Comparison of ENCODE assay signal across 11 cellular contexts in the genomic region with DNA sequence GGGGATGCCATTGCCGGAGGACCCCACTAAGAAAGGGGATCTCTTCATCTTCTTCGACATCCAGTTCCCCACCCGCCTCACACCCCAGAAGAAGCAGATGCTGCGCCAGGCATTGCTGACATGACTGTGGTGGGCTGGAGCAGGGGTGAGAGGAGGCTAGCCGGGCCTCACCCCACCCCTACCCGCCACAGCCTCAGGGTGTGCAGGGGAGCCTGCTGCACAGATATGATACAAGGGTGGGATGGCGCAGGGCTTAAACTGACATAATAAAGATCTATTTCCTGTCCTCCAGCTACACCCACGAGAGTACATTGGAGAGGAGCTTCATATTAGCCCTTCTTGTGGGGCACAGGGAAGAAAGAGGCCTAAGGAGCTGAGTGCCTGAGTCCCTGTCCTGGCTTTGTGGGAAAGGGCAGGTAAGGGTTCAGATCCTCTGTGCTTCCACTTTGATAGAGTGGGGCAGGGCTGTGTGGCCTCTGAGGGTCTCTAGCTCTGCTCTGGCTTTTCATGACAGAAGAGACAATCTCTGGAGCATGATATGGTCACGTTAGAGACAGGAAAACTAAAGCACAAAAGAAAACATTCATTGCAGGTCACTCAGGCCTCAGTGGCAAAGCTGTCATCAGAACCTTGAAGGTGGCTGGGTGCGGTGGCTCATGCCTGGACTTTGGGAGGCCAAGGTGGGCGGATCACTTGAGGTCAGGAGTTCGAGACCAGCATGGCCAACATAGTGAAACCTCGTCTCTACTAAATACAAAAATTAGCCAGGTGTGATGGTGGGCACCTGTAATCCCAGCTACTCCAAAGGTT. TPM values are rescaled to one million over a fixed set of nuclear protein-coding genes. Genes with fewer than 3 reads are reported as not detected.
DNase-seq lines count a peak whose midpoint lies in the region; ATAC-seq, FAIRE-seq and TF ChIP-seq lines count a peak whose summit lies in the region.
"Had no signal": no experiment of that assay in that cellular context is flagged by ENCODE, and none has a peak within 500 bp of the region (broad histone marks: within the 10 kb centered on the region; RNA-seq: fewer than 3 reads in every experiment).

No MANE protein-coding gene starts in this region.

- no peaks in the 10 kb centered on the region for H3K9me2 ChIP-seq in SK-N-SH

- intact Hi-C loops in K562 (cut with micrococcal nuclease) (no loop called here), sciatic nerve (cut with DNase I) (loop anchor here (10.0 kb wide), 1 partner anchor 45 kb away; no protein-coding TSS in a partner anchor)

- 86% methylated on average over 11 of the region's 13 CpGs for WGBS in SK-N-SH (ENCODE audit: low lambda C conversion rate)
- 45% methylated on average over 12 of the region's 13 CpGs for WGBS in K562 (ENCODE audit: insufficient coverage, low coverage, missing lambda C conversion rate)
- 74 to 83% methylated on average over 13 of the region's 13 CpGs for WGBS in upper lobe of left lung, 2 donors

- peaks cover 0 to 4% of the 10 kb centered on the region in 2 experiments; a peak in 1 of 4 replicates for H3K4me1 ChIP-seq in SK-N-SH (ENCODE audit: control insufficient read depth in 1 of 2, insufficient read depth in 2 of 2, low read depth in 1 of 2, low read length in 1 of 2)
- peaks cover 12 to 28% of the 10 kb centered on the region in 2 experiments; a peak in 4 of 5 replicates for H3K4me1 ChIP-seq in K562 (replicated peaks in 1 of 2; ENCODE audit: control insufficient read depth in 2 of 2, insufficient read depth in 2 of 2, low read length in 2 of 2)
- peaks cover 9 to 17% (median 15%) of the 10 kb centered on the region in 4 donors for H3K4me1 ChIP-seq in upper lobe of left lung

- no TSS peak for BruUV-seq in K562 (replicated peaks; lab: Mats Ljungman, UMichigan)

- H3K27ac ChIP-seq in SK-N-SH (ENCODE audit: low read depth in 2 of 2, low read length in 1 of 2) (no peak overlapping the region), K562 (ENCODE audit: extremely low read depth, low read depth, low read length) (no peak overlapping the region), upper lobe of left lung (no peak overlapping the region)

- ATAC-seq in K562 (peak; percentile 6), sciatic nerve (no peak), upper lobe of left lung (ENCODE audit: low FRiP score in 2 of 2) (no peak)
- peak; percentile 20 for ATAC-seq in stimulated activated naive CD8-positive, alpha-beta T cell treated with anti-CD3 and anti-CD28 coated beads, Interleukin-15, Interleukin-2, amounts not matched to agents 100 U/mL and 50 U/mL, for 24 hours
- ATAC-seq: HCT116 had no signal

- H3K9me1 ChIP-seq in K562 (ENCODE audit: control insufficient read depth, insufficient read depth, low read length), result no peaks in the 10 kb centered on the region

- no peaks in the 10 kb centered on the region for H3K79me2 ChIP-seq in SK-N-SH (ENCODE audit: insufficient read depth)
- H3K79me2 ChIP-seq in K562 (ENCODE audit: control insufficient read depth, insufficient read depth, low read length), result no peaks in the 10 kb centered on the region

- H3F3A ChIP-seq in SK-N-SH (replicated peaks; ENCODE audit: insufficient read depth), result peaks cover 3% of the 10 kb centered on the region

- H3K36me3 ChIP-seq in SK-N-SH (replicated peaks in 1 of 2; ENCODE audit: control insufficient read depth in 1 of 2, insufficient read depth in 2 of 2, low read length in 1 of 2) (peaks cover 0 to 5% of the 10 kb centered on the region in 2 experiments), K562 (ENCODE audit: control insufficient read depth, insufficient read depth, low read length) (peaks cover 15% of the 10 kb centered on the region; the same call in 2 of the 3 replicates), upper lobe of left lung (peaks cover under 1 to 9% (median 6%) of the 10 kb centered on the region in 4 donors)

- no peaks in the 10 kb centered on the region for H3K9me3 ChIP-seq in SK-N-SH
- H3K9me3 ChIP-seq in K562 (replicated peaks; ENCODE audit: control insufficient read depth, insufficient read depth, low read depth, low read length), result no peaks in the 10 kb centered on the region
- no peaks in the 10 kb centered on the region for H3K9me3 ChIP-seq in upper lobe of left lung

- H3K9ac ChIP-seq in SK-N-SH (no peak overlapping the region), K562 (ENCODE audit: insufficient read depth in 1 of 2, low read depth in 2 of 2, low read length in 2 of 2) (peak overlapping the region in 1 of 2 experiments; percentile 82; a peak in 1 of 4 replicates)

- H3K4me3 ChIP-seq in SK-N-SH (ENCODE audit: low read depth in 2 of 2, low read length in 1 of 2) (no peak overlapping the region), K562 (no peak overlapping the region), upper lobe of left lung (no peak overlapping the region)

- TF ChIP-seq EP300 in SK-N-SH (IDR thresholded peaks at IDR 0.05; ENCODE audit: borderline replicate concordance in 1 of 2, low read depth in 1 of 2, low read length in 1 of 2) (no peak), K562 (IDR thresholded peaks at IDR 0.05; ENCODE audit: low read length) (no peak), upper lobe of left lung (IDR thresholded peaks at IDR 0.05) (no peak)

- DNase-seq in activated gamma-delta T cell treated with Interleukin-2 at 50 U/mL for 16 hours (peak; percentile 50), activated gamma-delta T cell (lab: John Stamatoyannopoulos, UW) (no peak), SK-N-SH (peak; percentile 64), K562 (ENCODE audit: extremely low read depth in 1 of 4, low spot score in 3 of 4) (peak in 2 of 4 experiments; percentile 31 to 44), sciatic nerve (ENCODE audit: low spot score) (no peak), upper lobe of left lung (no peak), UCSD-AML1 (lab: John Stamatoyannopoulos, UW; ENCODE audit: unreplicated experiment) (no peak)
- peak; percentile 43 for DNase-seq in stimulated activated naive CD8-positive, alpha-beta T cell treated with anti-CD3 and anti-CD28 coated beads, Interleukin-15, Interleukin-2, amounts not matched to agents 100 U/mL and 50 U/mL, for 24 hours
- DNase-seq: Kasumi-1, NCI-H524 treated with DMSO at 0.1 percent for 48 hours had no signal

- no peak for FAIRE-seq in K562 (lab: Jason Lieb, UNC)

- CTCF ChIA-PET in SK-N-SH (lab: Yijun Ruan, JAX) (no interaction called here), K562 (lab: Yijun Ruan, JAX; ENCODE audit: low intra/inter-chr PET ratio) (no interaction called here)

- H4K20me1 ChIP-seq in SK-N-SH (ENCODE audit: insufficient read depth) (no peaks in the 10 kb centered on the region), K562 (replicated peaks; ENCODE audit: control insufficient read depth, insufficient read depth, low read length) (peaks cover 14% of the 10 kb centered on the region)

- H3K4me2 ChIP-seq in SK-N-SH (no peak overlapping the region), K562 (ENCODE audit: insufficient read depth, low read length) (no peak overlapping the region; the same call in 1 of the 2 replicates)

- POLR2A ChIA-PET in SK-N-SH (lab: Yijun Ruan, JAX) (interaction anchor here (0.5 to 3.9 kb wide), 3 partner anchors 9 to 23 kb away, joined by 4 to 15 read pairs (median 4); a partner anchor contains a TSS), K562 (lab: Yijun Ruan, JAX) (interaction anchor here (0.7 to 5.7 kb wide), 7 partner anchors 10 to 201 kb away, joined by 3 to 54 read pairs (median 3); a partner anchor contains a TSS)

- in situ Hi-C loops in K562 (cut with MboI), result loop anchor here (10.0 kb wide), 1 partner anchor 485 kb away; no protein-coding TSS in a partner anchor

- H3K27me3 ChIP-seq in SK-N-SH (ENCODE audit: insufficient read depth), result no peaks in the 10 kb centered on the region
- no peaks in the 10 kb centered on the region; a peak in 1 of 5 replicates for H3K27me3 ChIP-seq in K562 (ENCODE audit: control insufficient read depth in 2 of 2, insufficient read depth in 2 of 2, low read length in 2 of 2)
- H3K27me3 ChIP-seq in upper lobe of left lung, result no peaks in the 10 kb centered on the region

- TF ChIP-seq POLR2A in K562 (conservative IDR thresholded peaks at IDR 0.05) (no peak), upper lobe of left lung (IDR thresholded peaks at IDR 0.05) (no peak)

- TF ChIP-seq RAD21 in SK-N-SH (IDR thresholded peaks at IDR 0.05; ENCODE audit: low read length), result no peak
- no peak for TF ChIP-seq RAD21 in K562 (CRISPR knock-in tag; conservative IDR thresholded peaks at IDR 0.05 in 1 of 2, IDR thresholded peaks at IDR 0.05 in 1 of 2)

- no peak overlapping the region for H2AFZ ChIP-seq in SK-N-SH (ENCODE audit: low read depth)
- H2AFZ ChIP-seq in K562 (ENCODE audit: low read depth, low read length), result no peak overlapping the region

- TF ChIP-seq CTCF in SK-N-SH (IDR thresholded peaks at IDR 0.05) (no peak), K562 (IDR thresholded peaks at IDR 0.05 in 2 of 3, conservative IDR thresholded peaks at IDR 0.05 in 1 of 3; ENCODE audit: insufficient read depth in 2 of 3, low read depth in 1 of 3, low read length in 3 of 3) (no peak), upper lobe of left lung (IDR thresholded peaks at IDR 0.05) (no peak)

RNA-seq across cellular contexts. Expression of a gene that starts 12.4 kb away (rescaled TPM):
- polyA plus RNA-seq in SK-N-SH (2012; rRNA removed), result 28.5 and 36.0 TPM in 2 replicates
- polyA plus RNA-seq in SK-N-SH (2012; cell fraction: cytosol; rRNA removed), result 18.0 and 29.1 TPM in 2 replicates
- 14.2 and 16.1 TPM in 2 replicates for polyA plus RNA-seq in SK-N-SH (2012; cell fraction: nucleus; rRNA removed)
- total RNA-seq in K562 (2011; cell fraction: chromatin; rRNA removed; ENCODE audit: low replicate concordance), result 125 and 263 TPM in 2 replicates
- total RNA-seq in K562 (2011; cell fraction: nucleolus; rRNA removed), result 180 and 194 TPM in 2 replicates
- total RNA-seq in K562 (2011; cell fraction: nucleoplasm; rRNA removed), result 161 and 172 TPM in 2 replicates
- total RNA-seq in K562 (2014; rRNA removed), result 21.5 and 29.2 TPM in 2 replicates
- 19.6 and 24.1 TPM in 2 replicates for total RNA-seq in K562 (2014; rRNA removed; fragmentation: Illumina TruSeq; extraction: Trizol)
- total RNA-seq in K562 (2015; rRNA removed; fragmentation: Illumina TruSeq; extraction: Trizol), result 19.2 and 25.9 TPM in 2 replicates
- total RNA-seq in K562 (2021), result 141 and 152 TPM in 2 replicates
- polyA plus RNA-seq in K562 (2011; rRNA removed), result 45.6 and 59.3 TPM in 2 replicates
- polyA plus RNA-seq in K562 (2011; cell fraction: cytosol; rRNA removed), result 113 and 142 TPM in 2 replicates
- polyA plus RNA-seq in K562 (2011; cell fraction: nucleus; rRNA removed), result 52.2 and 60.9 TPM in 2 replicates
- 99.1 and 151 TPM in 2 replicates for polyA plus RNA-seq in K562 (2012)
- polyA plus RNA-seq in K562 (2014; fragmentation: Illumina TruSeq; extraction: Trizol), result 147 and 173 TPM in 2 replicates
- 100 to 1,000 TPM in 1 of 2 experiments, 10 to 100 TPM in 1; 95.7 to 216 TPM for polyA plus RNA-seq in K562 (2014; fragmentation: Nextera tagmentation; extraction: Ambion mirVana)
- 84.5 and 87.9 TPM in 2 replicates for polyA plus RNA-seq in K562 (2014; rRNA removed)
- polyA minus RNA-seq in K562 (2011; rRNA and poly(A)+ RNA removed), result 59.5 and 95.2 TPM in 2 replicates
- 107 and 109 TPM in 2 replicates for polyA minus RNA-seq in K562 (2011; cell fraction: cytosol; rRNA and poly(A)+ RNA removed)
- polyA minus RNA-seq in K562 (2011; cell fraction: nucleus; rRNA and poly(A)+ RNA removed), result 69.9 and 106 TPM in 2 replicates
- total RNA-seq in sciatic nerve, result 43.1 TPM
- total RNA-seq in upper lobe of left lung, result 100 to 1,000 TPM in 3 of 6 donors, 10 to 100 TPM in 3; 76.5 to 118 (median 98.3) TPM

RNA-seq across cellular contexts. Expression of a gene that starts 19.4 kb away (rescaled TPM):
- polyA plus RNA-seq in SK-N-SH (2012; rRNA removed), result 0.49 and 0.51 TPM in 2 replicates
- polyA plus RNA-seq in SK-N-SH (2012; cell fraction: cytosol; rRNA removed), result 0.26 and 0.28 TPM in 2 replicates
- polyA plus RNA-seq in SK-N-SH (2012; cell fraction: nucleus; rRNA removed), result 1.0 and 2.0 TPM in 2 replicates
- total RNA-seq in K562 (2011; cell fraction: chromatin; rRNA removed; ENCODE audit: low replicate concordance), result 0.69 TPM in 1 of 2 replicates, not detected in the other
- total RNA-seq in K562 (2011; cell fraction: nucleolus; rRNA removed), result not detected in 2 replicates
- 0.31 and 0.81 TPM in 2 replicates for total RNA-seq in K562 (2011; cell fraction: nucleoplasm; rRNA removed)
- not detected in 2 replicates for total RNA-seq in K562 (2014; rRNA removed)
- total RNA-seq in K562 (2014; rRNA removed; fragmentation: Illumina TruSeq; extraction: Trizol), result not detected in 2 replicates
- not detected in 2 replicates for total RNA-seq in K562 (2015; rRNA removed; fragmentation: Illumina TruSeq; extraction: Trizol)
- not detected in 2 replicates for total RNA-seq in K562 (2021)
- polyA plus RNA-seq in K562 (2011; rRNA removed), result 0.14 and 0.46 TPM in 2 replicates
- polyA plus RNA-seq in K562 (2011; cell fraction: cytosol; rRNA removed), result 0.13 TPM in 1 of 2 replicates, not detected in the other
- 0.73 and 1.4 TPM in 2 replicates for polyA plus RNA-seq in K562 (2011; cell fraction: nucleus; rRNA removed)
- polyA plus RNA-seq in K562 (2012), result 0.08 and 0.10 TPM in 2 replicates
- polyA plus RNA-seq in K562 (2014; fragmentation: Illumina TruSeq; extraction: Trizol), result not detected in 2 replicates
- not detected for polyA plus RNA-seq in K562 (2014; fragmentation: Nextera tagmentation; extraction: Ambion mirVana)
- polyA plus RNA-seq in K562 (2014; rRNA removed), result 0.04 TPM in 1 of 2 replicates, not detected in the other
- polyA minus RNA-seq in K562 (2011; rRNA and poly(A)+ RNA removed), result 0.15 TPM in 1 of 2 replicates, not detected in the other
- not detected in 2 replicates for polyA minus RNA-seq in K562 (2011; cell fraction: cytosol; rRNA and poly(A)+ RNA removed)
- polyA minus RNA-seq in K562 (2011; cell fraction: nucleus; rRNA and poly(A)+ RNA removed), result 0.13 and 0.44 TPM in 2 replicates
- 0.62 TPM for total RNA-seq in sciatic nerve
- total RNA-seq in upper lobe of left lung, result 10 to 100 TPM in 2 of 6 donors, 1 to 10 TPM in 3, under 1 TPM in 1; 0.49 to 16.5 (median 6.3) TPM

RNA-seq across cellular contexts. Expression of a gene that starts 38.7 kb away (rescaled TPM):
- polyA plus RNA-seq in SK-N-SH (2012; rRNA removed) (1.2 and 1.4 TPM in 2 replicates), K562 (2011; rRNA removed) (0.15 and 0.26 TPM in 2 replicates), K562 (2014; fragmentation: Illumina TruSeq; extraction: Trizol) (0.43 and 0.53 TPM in 2 replicates), K562 (2014; fragmentation: Nextera tagmentation; extraction: Ambion mirVana) (not detected), K562 (2014; rRNA removed) (0.04 and 0.21 TPM in 2 replicates)
- 0.55 and 0.60 TPM in 2 replicates for polyA plus RNA-seq in SK-N-SH (2012; cell fraction: cytosol; rRNA removed)
- 15.0 and 15.9 TPM in 2 replicates for polyA plus RNA-seq in SK-N-SH (2012; cell fraction: nucleus; rRNA removed)
- 2.3 and 3.3 TPM in 2 replicates for total RNA-seq in K562 (2011; cell fraction: chromatin; rRNA removed; ENCODE audit: low replicate concordance)
- total RNA-seq in K562 (2011; cell fraction: nucleolus; rRNA removed), result 2.2 and 3.5 TPM in 2 replicates
- 0.84 and 3.1 TPM in 2 replicates for total RNA-seq in K562 (2011; cell fraction: nucleoplasm; rRNA removed)
- total RNA-seq in K562 (2014; rRNA removed) (0.05 and 0.94 TPM in 2 replicates), K562 (2014; rRNA removed; fragmentation: Illumina TruSeq; extraction: Trizol) (0.25 and 0.29 TPM in 2 replicates), K562 (2015; rRNA removed; fragmentation: Illumina TruSeq; extraction: Trizol) (0.41 and 0.65 TPM in 2 replicates), K562 (2021) (0.18 and 0.53 TPM in 2 replicates), sciatic nerve (2.6 TPM), upper lobe of left lung (1 to 10 TPM; 1.2 to 5.2 (median 2.4) TPM)
- polyA plus RNA-seq in K562 (2011; cell fraction: cytosol; rRNA removed), result 0.24 and 0.27 TPM in 2 replicates
- polyA plus RNA-seq in K562 (2011; cell fraction: nucleus; rRNA removed), result 1.9 and 2.1 TPM in 2 replicates
- polyA plus RNA-seq in K562 (2012), result 0.46 and 0.66 TPM in 2 replicates
- 0.36 and 0.39 TPM in 2 replicates for polyA minus RNA-seq in K562 (2011; rRNA and poly(A)+ RNA removed)
- not detected in 2 replicates for polyA minus RNA-seq in K562 (2011; cell fraction: cytosol; rRNA and poly(A)+ RNA removed)
- polyA minus RNA-seq in K562 (2011; cell fraction: nucleus; rRNA and poly(A)+ RNA removed), result 0.81 and 1.00 TPM in 2 replicates

Comparison
In these comparisons a context has a peak if more than half of its experiments do, and no peak if none do; other contexts are left out.
1. DNase-seq: peak in activated gamma-delta T cell treated with Interleukin-2 at 50 U/mL for 16 hours (single experiment), SK-N-SH (single experiment) and stimulated activated naive CD8-positive, alpha-beta T cell treated with anti-CD3 and anti-CD28 coated beads, Interleukin-15, Interleukin-2, amounts not matched to agents 100 U/mL and 50 U/mL, for 24 hours (single experiment); none in activated gamma-delta T cell (single experiment), sciatic nerve (single experiment), upper lobe of left lung (0 of 2) and UCSD-AML1 (single experiment).
2. ATAC-seq: peak in K562 (single experiment) and stimulated activated naive CD8-positive, alpha-beta T cell treated with anti-CD3 and anti-CD28 coated beads, Interleukin-15, Interleukin-2, amounts not matched to agents 100 U/mL and 50 U/mL, for 24 hours (single experiment); none in sciatic nerve (single experiment) and upper lobe of left lung (0 of 2).